19 cellular contexts compared by ENCODE assay signal in genomic region chr15:70437089-70437488, GRCh38.
DNase-seq lines count a peak whose midpoint lies in the region; ATAC-seq, FAIRE-seq and TF ChIP-seq lines count a peak whose summit lies in the region.
"Had no signal": no experiment of that assay in that cellular context is flagged by ENCODE, and none has a peak within 500 bp of the region (broad histone marks: within the 10 kb centered on the region; RNA-seq: fewer than 3 reads in every experiment).

No MANE protein-coding gene starts in this region.

- H3K27me3 ChIP-seq in RWPE2 (ENCODE audit: insufficient read depth, poor library complexity, severe bottlenecking) (no peaks in the 10 kb centered on the region), small intestine (ENCODE audit: control insufficient read depth in 2 of 2, insufficient read depth in 2 of 2, low read length in 2 of 2) (no peaks in the 10 kb centered on the region), Karpas-422 (ENCODE audit: low read length) (no peaks in the 10 kb centered on the region)
- H3K27me3 ChIP-seq: BE2C had no signal

- intact Hi-C loops in left colon (cut with DNase I, micrococcal nuclease): no loop called here

- H3K9me3 ChIP-seq in KOPT-K1 (ENCODE audit: insufficient read depth, low read length, poor library complexity, severe bottlenecking): no peaks in the 10 kb centered on the region
- no peaks in the 10 kb centered on the region for H3K9me3 ChIP-seq in RWPE2 (ENCODE audit: severe bottlenecking)
- no peaks in the 10 kb centered on the region for H3K9me3 ChIP-seq in small intestine (ENCODE audit: control insufficient read depth, low read depth)
- H3K9me3 ChIP-seq in Karpas-422 (ENCODE audit: low read length): no peaks in the 10 kb centered on the region
- H3K9me3 ChIP-seq: BE2C, HAP-1 had no signal

- ATAC-seq in RWPE2 (ENCODE audit: low read depth) (no peak), left colon (peak; percentile 89)

- H3K9me2 ChIP-seq in Karpas-422 (replicated peaks; ENCODE audit: insufficient read depth, low read length): no peaks in the 10 kb centered on the region

- TF ChIP-seq CTCF in RWPE2 (IDR thresholded peaks at IDR 0.05; ENCODE audit: poor library complexity, severe bottlenecking): no peak
- no peak for TF ChIP-seq CTCF in osteocyte (IDR thresholded peaks at IDR 0.05)

- no peaks in the 10 kb centered on the region for H3K9me3 Mint-ChIP-seq in osteocyte (ENCODE audit: unreplicated experiment)

- no peaks in the 10 kb centered on the region for H3K79me2 ChIP-seq in Karpas-422 (ENCODE audit: low read length)

- H3K36me3 ChIP-seq in KOPT-K1 (ENCODE audit: insufficient read depth, low read length) (no peaks in the 10 kb centered on the region), RWPE2 (ENCODE audit: low read depth) (no peaks in the 10 kb centered on the region), small intestine (ENCODE audit: control insufficient read depth in 2 of 2, insufficient read depth in 2 of 2, low read length in 2 of 2) (no peaks in the 10 kb centered on the region), Karpas-422 (ENCODE audit: insufficient read depth, low read length) (no peaks in the 10 kb centered on the region)
- H3K36me3 ChIP-seq: BE2C, HAP-1 had no signal

- 23 to 71% (median 51%) methylated on average over 6 of the region's 6 CpGs for WGBS in small intestine, 3 donors

- peaks cover 55% of the 10 kb centered on the region for H3K27me3 Mint-ChIP-seq in osteocyte (ENCODE audit: unreplicated experiment)

- H3K27ac ChIP-seq in KOPT-K1 (ENCODE audit: low read depth, low read length, poor library complexity, severe bottlenecking) (peak overlapping the region; percentile 100), RWPE2 (ENCODE audit: poor library complexity, severe bottlenecking) (peak overlapping the region; percentile 48), small intestine (ENCODE audit: low read depth in 1 of 2, low read length in 1 of 2) (no peak overlapping the region), Karpas-422 (ENCODE audit: low read length) (no peak overlapping the region)

- H3K4me1 ChIP-seq in RWPE2 (ENCODE audit: insufficient read depth, poor library complexity, severe bottlenecking): peaks cover 15% of the 10 kb centered on the region
- H3K4me1 ChIP-seq in small intestine (ENCODE audit: control insufficient read depth in 2 of 2, insufficient read depth in 1 of 2, low read depth in 1 of 2, low read length in 1 of 2): peaks cover 2 to 7% of the 10 kb centered on the region in 2 donors
- peaks cover 25% of the 10 kb centered on the region for H3K4me1 ChIP-seq in Karpas-422 (ENCODE audit: low read length)

- no peak overlapping the region for H3K4me3 Mint-ChIP-seq in osteocyte (ENCODE audit: unreplicated experiment)

- H3K4me3 ChIP-seq in RWPE2 (ENCODE audit: severe bottlenecking): no peak overlapping the region
- H3K4me3 ChIP-seq in small intestine (ENCODE audit: low read depth in 1 of 2, low read length in 2 of 2): no peak overlapping the region
- H3K4me3 ChIP-seq in Karpas-422 (ENCODE audit: low read length): no peak overlapping the region
- H3K4me3 ChIP-seq: GM12878, HAP-1 had no signal

- H3K4me2 ChIP-seq in Karpas-422 (ENCODE audit: low read depth, low read length, poor library complexity, severe bottlenecking): no peak overlapping the region

- H3K4me1 Mint-ChIP-seq in osteocyte (ENCODE audit: unreplicated experiment): no peaks in the 10 kb centered on the region

- H3K27ac Mint-ChIP-seq in osteocyte (ENCODE audit: unreplicated experiment): no peak overlapping the region

- H2AFZ ChIP-seq in Karpas-422 (ENCODE audit: low read length): no peak overlapping the region

- no peak for FAIRE-seq in small intestine (lab: Jason Lieb, UNC)

- H4K20me1 ChIP-seq in Karpas-422 (ENCODE audit: insufficient read depth, low read depth, low read length): no peaks in the 10 kb centered on the region

- DNase-seq in RWPE2 (ENCODE audit: low spot score): peak; percentile 19
- peak in 1 of 2 donors; percentile 31 for DNase-seq in left colon
- DNase-seq in small intestine: peak; percentile 64
- no peak for DNase-seq in Karpas-422
- DNase-seq in NK-92 (lab: John Stamatoyannopoulos, UW; ENCODE audit: unreplicated experiment): no peak
- DNase-seq in osteocyte (ENCODE audit: extremely low spot score, unreplicated experiment): no peak
- DNase-seq: BE2C, DMS79, KG1, NCI-H1417, NCI-H187 treated with DMSO at 0.1 percent for 48 hours, NCI-H2227 treated with DMSO at 0.1 percent for 48 hours, NCI-H510A, NCI-H748 treated with DMSO at 0.1 percent for 48 hours, SHP77, SW 1271 had no signal

- no peak overlapping the region for H3K9ac ChIP-seq in Karpas-422 (ENCODE audit: low read length)

- H3K36me3 Mint-ChIP-seq in osteocyte (ENCODE audit: unreplicated experiment): no peaks in the 10 kb centered on the region

Comparison
In these comparisons a context has a peak if more than half of its experiments do, and no peak if none do; other contexts are left out.
1. H3K27ac ChIP-seq: peak in KOPT-K1 (single experiment) and RWPE2 (single experiment); none in small intestine (0 of 2) and Karpas-422 (single experiment).
2. DNase-seq: peak in RWPE2 (single experiment) and small intestine (single experiment); none in Karpas-422 (single experiment), NK-92 (single experiment) and osteocyte (single experiment).